2 cellular contexts compared by ENCODE assay signal in the genomic region with DNA sequence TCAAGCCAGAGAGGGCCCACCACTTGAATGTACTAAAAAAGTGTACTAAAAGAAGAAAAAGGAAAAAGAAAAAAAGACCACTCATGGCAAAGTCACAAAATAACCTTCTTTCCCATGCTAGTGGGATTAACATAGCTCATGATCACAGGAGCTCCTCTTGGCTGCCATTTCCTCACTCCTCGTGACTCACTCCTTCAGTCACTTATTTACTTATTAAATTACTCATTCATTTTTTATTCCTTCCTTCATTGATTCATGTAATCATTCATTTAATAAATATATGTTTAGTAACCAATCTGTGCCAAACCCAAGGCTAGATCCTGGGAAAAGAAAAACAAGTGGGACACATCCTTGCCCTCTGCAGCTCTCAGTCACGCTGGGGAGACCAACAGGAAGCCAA.
TF ChIP-seq lines count a peak whose summit lies in the region.

No MANE protein-coding gene starts in this region.

TF ChIP-seq in SK-N-SH, 30 proteins besides CTCF, POLR2A, EP300 and RAD21 (continued from another document):
- TF ChIP-seq RXRA (IDR thresholded peaks at IDR 0.05; ENCODE audit: borderline replicate concordance, low read depth) (no peak), TCF12 (IDR thresholded peaks at IDR 0.05) (no peak), FOXM1 (IDR thresholded peaks at IDR 0.05; ENCODE audit: low read depth) (no peak), NFIC (IDR thresholded peaks at IDR 0.05; ENCODE audit: borderline replicate concordance) (no peak), GATA2 (CRISPR knock-in tag; IDR thresholded peaks at IDR 0.05) (no peak), ELF1 (IDR thresholded peaks at IDR 0.05) (no peak), SIN3A (IDR thresholded peaks at IDR 0.05; ENCODE audit: borderline replicate concordance, low read depth, low read length) (no peak), TAF1 (IDR thresholded peaks at IDR 0.05; ENCODE audit: borderline replicate concordance, low read depth, low read length) (no peak), GABPA (IDR thresholded peaks at IDR 0.05; ENCODE audit: low read depth) (no peak), RFX5 (IDR thresholded peaks at IDR 0.05; ENCODE audit: low read length) (no peak), JUND (IDR thresholded peaks at IDR 0.05) (no peak)
- TF ChIP-seq, protein P1, sequence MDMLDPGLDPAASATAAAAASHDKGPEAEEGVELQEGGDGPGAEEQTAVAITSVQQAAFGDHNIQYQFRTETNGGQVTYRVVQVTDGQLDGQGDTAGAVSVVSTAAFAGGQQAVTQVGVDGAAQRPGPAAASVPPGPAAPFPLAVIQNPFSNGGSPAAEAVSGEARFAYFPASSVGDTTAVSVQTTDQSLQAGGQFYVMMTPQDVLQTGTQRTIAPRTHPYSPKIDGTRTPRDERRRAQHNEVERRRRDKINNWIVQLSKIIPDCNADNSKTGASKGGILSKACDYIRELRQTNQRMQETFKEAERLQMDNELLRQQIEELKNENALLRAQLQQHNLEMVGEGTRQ (IDR thresholded peaks at IDR 0.05; ENCODE audit: borderline replicate concordance, low read depth, low read length): no peak
- TF ChIP-seq, protein P2, sequence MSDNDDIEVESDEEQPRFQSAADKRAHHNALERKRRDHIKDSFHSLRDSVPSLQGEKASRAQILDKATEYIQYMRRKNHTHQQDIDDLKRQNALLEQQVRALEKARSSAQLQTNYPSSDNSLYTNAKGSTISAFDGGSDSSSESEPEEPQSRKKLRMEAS (IDR thresholded peaks at IDR 0.05; ENCODE audit: low read depth): no peak
- TF ChIP-seq, protein P3, sequence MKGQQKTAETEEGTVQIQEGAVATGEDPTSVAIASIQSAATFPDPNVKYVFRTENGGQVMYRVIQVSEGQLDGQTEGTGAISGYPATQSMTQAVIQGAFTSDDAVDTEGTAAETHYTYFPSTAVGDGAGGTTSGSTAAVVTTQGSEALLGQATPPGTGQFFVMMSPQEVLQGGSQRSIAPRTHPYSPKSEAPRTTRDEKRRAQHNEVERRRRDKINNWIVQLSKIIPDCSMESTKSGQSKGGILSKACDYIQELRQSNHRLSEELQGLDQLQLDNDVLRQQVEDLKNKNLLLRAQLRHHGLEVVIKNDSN (IDR thresholded peaks at IDR 0.05; ENCODE audit: borderline replicate concordance, low read depth): no peak
- TF ChIP-seq, protein P4, sequence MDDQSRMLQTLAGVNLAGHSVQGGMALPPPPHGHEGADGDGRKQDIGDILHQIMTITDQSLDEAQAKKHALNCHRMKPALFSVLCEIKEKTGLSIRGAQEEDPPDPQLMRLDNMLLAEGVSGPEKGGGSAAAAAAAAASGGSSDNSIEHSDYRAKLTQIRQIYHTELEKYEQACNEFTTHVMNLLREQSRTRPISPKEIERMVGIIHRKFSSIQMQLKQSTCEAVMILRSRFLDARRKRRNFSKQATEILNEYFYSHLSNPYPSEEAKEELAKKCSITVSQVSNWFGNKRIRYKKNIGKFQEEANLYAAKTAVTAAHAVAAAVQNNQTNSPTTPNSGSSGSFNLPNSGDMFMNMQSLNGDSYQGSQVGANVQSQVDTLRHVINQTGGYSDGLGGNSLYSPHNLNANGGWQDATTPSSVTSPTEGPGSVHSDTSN (IDR thresholded peaks at IDR 0.05): no peak
- TF ChIP-seq, protein P5, sequence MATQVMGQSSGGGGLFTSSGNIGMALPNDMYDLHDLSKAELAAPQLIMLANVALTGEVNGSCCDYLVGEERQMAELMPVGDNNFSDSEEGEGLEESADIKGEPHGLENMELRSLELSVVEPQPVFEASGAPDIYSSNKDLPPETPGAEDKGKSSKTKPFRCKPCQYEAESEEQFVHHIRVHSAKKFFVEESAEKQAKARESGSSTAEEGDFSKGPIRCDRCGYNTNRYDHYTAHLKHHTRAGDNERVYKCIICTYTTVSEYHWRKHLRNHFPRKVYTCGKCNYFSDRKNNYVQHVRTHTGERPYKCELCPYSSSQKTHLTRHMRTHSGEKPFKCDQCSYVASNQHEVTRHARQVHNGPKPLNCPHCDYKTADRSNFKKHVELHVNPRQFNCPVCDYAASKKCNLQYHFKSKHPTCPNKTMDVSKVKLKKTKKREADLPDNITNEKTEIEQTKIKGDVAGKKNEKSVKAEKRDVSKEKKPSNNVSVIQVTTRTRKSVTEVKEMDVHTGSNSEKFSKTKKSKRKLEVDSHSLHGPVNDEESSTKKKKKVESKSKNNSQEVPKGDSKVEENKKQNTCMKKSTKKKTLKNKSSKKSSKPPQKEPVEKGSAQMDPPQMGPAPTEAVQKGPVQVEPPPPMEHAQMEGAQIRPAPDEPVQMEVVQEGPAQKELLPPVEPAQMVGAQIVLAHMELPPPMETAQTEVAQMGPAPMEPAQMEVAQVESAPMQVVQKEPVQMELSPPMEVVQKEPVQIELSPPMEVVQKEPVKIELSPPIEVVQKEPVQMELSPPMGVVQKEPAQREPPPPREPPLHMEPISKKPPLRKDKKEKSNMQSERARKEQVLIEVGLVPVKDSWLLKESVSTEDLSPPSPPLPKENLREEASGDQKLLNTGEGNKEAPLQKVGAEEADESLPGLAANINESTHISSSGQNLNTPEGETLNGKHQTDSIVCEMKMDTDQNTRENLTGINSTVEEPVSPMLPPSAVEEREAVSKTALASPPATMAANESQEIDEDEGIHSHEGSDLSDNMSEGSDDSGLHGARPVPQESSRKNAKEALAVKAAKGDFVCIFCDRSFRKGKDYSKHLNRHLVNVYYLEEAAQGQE (IDR thresholded peaks at IDR 0.05; ENCODE audit: low read depth, low read length): no peak

TF ChIP-seq in SK-N-SH treated with all-trans-retinoic acid at 6 μM for 48 hours, 23 proteins besides CTCF, POLR2A, EP300 and RAD21 (continued from another document):
- TF ChIP-seq, protein P6, sequence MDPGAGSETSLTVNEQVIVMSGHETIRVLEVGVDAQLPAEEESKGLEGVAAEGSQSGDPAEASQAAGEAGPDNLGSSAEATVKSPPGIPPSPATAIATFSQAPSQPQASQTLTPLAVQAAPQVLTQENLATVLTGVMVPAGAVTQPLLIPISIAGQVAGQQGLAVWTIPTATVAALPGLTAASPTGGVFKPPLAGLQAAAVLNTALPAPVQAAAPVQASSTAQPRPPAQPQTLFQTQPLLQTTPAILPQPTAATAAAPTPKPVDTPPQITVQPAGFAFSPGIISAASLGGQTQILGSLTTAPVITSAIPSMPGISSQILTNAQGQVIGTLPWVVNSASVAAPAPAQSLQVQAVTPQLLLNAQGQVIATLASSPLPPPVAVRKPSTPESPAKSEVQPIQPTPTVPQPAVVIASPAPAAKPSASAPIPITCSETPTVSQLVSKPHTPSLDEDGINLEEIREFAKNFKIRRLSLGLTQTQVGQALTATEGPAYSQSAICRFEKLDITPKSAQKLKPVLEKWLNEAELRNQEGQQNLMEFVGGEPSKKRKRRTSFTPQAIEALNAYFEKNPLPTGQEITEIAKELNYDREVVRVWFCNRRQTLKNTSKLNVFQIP (CRISPR knock-in tag; IDR thresholded peaks at IDR 0.05; ENCODE audit: borderline replicate concordance, low read depth): no peak
- TF ChIP-seq ESRRG (CRISPR knock-in tag; IDR thresholded peaks at IDR 0.05) (no peak), PPARA (CRISPR knock-in tag; IDR thresholded peaks at IDR 0.05; ENCODE audit: borderline replicate concordance) (no peak)
